1 cellular context compared by ENCODE assay signal in genomic region chr13:49214917-49215376, GRCh38.
TF ChIP-seq lines count a peak whose summit lies in the region.

No MANE protein-coding gene starts in this region.

TF ChIP-seq in H1, 55 proteins besides CTCF, POLR2A, EP300 and RAD21 (continued from another document):
- TF ChIP-seq CREB1 (IDR thresholded peaks at IDR 0.05) (no peak), USF2 (IDR thresholded peaks at IDR 0.05; ENCODE audit: low read length) (peak; percentile 29; the same call in 1 of the 2 replicates), SP4 (IDR thresholded peaks at IDR 0.05; ENCODE audit: low read length) (no peak), CEBPB (IDR thresholded peaks at IDR 0.05; ENCODE audit: low read depth, low read length) (no peak)
- TF ChIP-seq, protein P1, sequence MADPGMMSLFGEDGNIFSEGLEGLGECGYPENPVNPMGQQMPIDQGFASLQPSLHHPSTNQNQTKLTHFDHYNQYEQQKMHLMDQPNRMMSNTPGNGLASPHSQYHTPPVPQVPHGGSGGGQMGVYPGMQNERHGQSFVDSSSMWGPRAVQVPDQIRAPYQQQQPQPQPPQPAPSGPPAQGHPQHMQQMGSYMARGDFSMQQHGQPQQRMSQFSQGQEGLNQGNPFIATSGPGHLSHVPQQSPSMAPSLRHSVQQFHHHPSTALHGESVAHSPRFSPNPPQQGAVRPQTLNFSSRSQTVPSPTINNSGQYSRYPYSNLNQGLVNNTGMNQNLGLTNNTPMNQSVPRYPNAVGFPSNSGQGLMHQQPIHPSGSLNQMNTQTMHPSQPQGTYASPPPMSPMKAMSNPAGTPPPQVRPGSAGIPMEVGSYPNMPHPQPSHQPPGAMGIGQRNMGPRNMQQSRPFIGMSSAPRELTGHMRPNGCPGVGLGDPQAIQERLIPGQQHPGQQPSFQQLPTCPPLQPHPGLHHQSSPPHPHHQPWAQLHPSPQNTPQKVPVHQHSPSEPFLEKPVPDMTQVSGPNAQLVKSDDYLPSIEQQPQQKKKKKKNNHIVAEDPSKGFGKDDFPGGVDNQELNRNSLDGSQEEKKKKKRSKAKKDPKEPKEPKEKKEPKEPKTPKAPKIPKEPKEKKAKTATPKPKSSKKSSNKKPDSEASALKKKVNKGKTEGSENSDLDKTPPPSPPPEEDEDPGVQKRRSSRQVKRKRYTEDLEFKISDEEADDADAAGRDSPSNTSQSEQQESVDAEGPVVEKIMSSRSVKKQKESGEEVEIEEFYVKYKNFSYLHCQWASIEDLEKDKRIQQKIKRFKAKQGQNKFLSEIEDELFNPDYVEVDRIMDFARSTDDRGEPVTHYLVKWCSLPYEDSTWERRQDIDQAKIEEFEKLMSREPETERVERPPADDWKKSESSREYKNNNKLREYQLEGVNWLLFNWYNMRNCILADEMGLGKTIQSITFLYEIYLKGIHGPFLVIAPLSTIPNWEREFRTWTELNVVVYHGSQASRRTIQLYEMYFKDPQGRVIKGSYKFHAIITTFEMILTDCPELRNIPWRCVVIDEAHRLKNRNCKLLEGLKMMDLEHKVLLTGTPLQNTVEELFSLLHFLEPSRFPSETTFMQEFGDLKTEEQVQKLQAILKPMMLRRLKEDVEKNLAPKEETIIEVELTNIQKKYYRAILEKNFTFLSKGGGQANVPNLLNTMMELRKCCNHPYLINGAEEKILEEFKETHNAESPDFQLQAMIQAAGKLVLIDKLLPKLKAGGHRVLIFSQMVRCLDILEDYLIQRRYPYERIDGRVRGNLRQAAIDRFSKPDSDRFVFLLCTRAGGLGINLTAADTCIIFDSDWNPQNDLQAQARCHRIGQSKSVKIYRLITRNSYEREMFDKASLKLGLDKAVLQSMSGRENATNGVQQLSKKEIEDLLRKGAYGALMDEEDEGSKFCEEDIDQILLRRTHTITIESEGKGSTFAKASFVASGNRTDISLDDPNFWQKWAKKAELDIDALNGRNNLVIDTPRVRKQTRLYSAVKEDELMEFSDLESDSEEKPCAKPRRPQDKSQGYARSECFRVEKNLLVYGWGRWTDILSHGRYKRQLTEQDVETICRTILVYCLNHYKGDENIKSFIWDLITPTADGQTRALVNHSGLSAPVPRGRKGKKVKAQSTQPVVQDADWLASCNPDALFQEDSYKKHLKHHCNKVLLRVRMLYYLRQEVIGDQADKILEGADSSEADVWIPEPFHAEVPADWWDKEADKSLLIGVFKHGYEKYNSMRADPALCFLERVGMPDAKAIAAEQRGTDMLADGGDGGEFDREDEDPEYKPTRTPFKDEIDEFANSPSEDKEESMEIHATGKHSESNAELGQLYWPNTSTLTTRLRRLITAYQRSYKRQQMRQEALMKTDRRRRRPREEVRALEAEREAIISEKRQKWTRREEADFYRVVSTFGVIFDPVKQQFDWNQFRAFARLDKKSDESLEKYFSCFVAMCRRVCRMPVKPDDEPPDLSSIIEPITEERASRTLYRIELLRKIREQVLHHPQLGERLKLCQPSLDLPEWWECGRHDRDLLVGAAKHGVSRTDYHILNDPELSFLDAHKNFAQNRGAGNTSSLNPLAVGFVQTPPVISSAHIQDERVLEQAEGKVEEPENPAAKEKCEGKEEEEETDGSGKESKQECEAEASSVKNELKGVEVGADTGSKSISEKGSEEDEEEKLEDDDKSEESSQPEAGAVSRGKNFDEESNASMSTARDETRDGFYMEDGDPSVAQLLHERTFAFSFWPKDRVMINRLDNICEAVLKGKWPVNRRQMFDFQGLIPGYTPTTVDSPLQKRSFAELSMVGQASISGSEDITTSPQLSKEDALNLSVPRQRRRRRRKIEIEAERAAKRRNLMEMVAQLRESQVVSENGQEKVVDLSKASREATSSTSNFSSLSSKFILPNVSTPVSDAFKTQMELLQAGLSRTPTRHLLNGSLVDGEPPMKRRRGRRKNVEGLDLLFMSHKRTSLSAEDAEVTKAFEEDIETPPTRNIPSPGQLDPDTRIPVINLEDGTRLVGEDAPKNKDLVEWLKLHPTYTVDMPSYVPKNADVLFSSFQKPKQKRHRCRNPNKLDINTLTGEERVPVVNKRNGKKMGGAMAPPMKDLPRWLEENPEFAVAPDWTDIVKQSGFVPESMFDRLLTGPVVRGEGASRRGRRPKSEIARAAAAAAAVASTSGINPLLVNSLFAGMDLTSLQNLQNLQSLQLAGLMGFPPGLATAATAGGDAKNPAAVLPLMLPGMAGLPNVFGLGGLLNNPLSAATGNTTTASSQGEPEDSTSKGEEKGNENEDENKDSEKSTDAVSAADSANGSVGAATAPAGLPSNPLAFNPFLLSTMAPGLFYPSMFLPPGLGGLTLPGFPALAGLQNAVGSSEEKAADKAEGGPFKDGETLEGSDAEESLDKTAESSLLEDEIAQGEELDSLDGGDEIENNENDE (IDR thresholded peaks at IDR 0.05; ENCODE audit: insufficient replicate concordance, low read length) = no peak
